Comparison of ENCODE assay signal across 8 cellular contexts in genomic region chr17:62627219-62627903, GRCh38. TPM values are rescaled to one million over a fixed set of nuclear protein-coding genes. Genes with fewer than 3 reads are reported as not detected.
A peak's percentile ranks its signal among the peaks of the same experiment; 100 is the strongest.
DNase-seq lines count a peak whose midpoint lies in the region; ATAC-seq and TF ChIP-seq lines count a peak whose summit lies in the region.

TSS of gene MRC2 (plus strand) at chr17:62627670. CDS start at chr17:62627803, 133 bp downstream.

- H3K4me1 ChIP-seq in OCI-LY7 (ENCODE audit: insufficient read depth, low read length, poor library complexity, severe bottlenecking) (no peaks in the 10 kb centered on the region), right cardiac atrium (ENCODE audit: control insufficient read depth, insufficient read depth, low read length) (peaks cover 2% of the 10 kb centered on the region), psoas muscle (peaks cover 5% of the 10 kb centered on the region)

- no peak for TF ChIP-seq CTCF in OCI-LY7 (conservative IDR thresholded peaks at IDR 0.05; ENCODE audit: low read length)
- no peak for TF ChIP-seq CTCF in psoas muscle (IDR thresholded peaks at IDR 0.05)

- H3K79me2 ChIP-seq in OCI-LY7 (ENCODE audit: insufficient read depth, low read depth, low read length), result no peaks in the 10 kb centered on the region

- no peaks in the 10 kb centered on the region for H3K9me2 ChIP-seq in OCI-LY7 (ENCODE audit: insufficient read depth, low read length)

- H3K27ac ChIP-seq in OCI-LY7 (ENCODE audit: low read depth, low read length, poor library complexity, severe bottlenecking) (no peak within 1 kb of the TSS), right cardiac atrium (ENCODE audit: low read length) (peak within 1 kb of the TSS; percentile 66), psoas muscle (peak within 1 kb of the TSS; percentile 48)

- peak; percentile 79 for DNase-seq in activated effector memory CD4-positive, alpha-beta T cell treated with anti-CD3 and anti-CD28 coated beads, Interleukin-2, amount 50 U/mL, for 16 hours
- no peak for DNase-seq in activated effector memory CD4-positive, alpha-beta T cell treated with Interleukin-2 at 50 U/mL for 16 hours
- DNase-seq in OCI-LY7 (ENCODE audit: low spot score), result no peak
- DNase-seq in amniotic epithelial cell (ENCODE audit: low read depth), result peak; percentile 83
- peak; percentile 88 to 93 (median 92) for DNase-seq in right cardiac atrium
- DNase-seq in psoas muscle, result peak; percentile 80 to 83

- POLR2A ChIA-PET in OCI-LY7 (lab: Charles Lee), result no interaction called here

- intact Hi-C loops in OCI-LY7 (cut with micrococcal nuclease; ENCODE audit: unreplicated experiment), result no loop called here
- intact Hi-C loops in right cardiac atrium (cut with DNase I), result no loop called here
- intact Hi-C loops in psoas muscle (cut with DNase I), result no loop called here

- WGBS in right cardiac atrium, result under 1% methylated on average over 67 of the region's 68 CpGs
- WGBS in psoas muscle, 3 donors, result 0 to 2% (median 0%) methylated on average over 53 to 68 of the region's 68 CpGs

- BruUV-seq in OCI-LY7 (replicated peaks; lab: Mats Ljungman, UMichigan), result no TSS peak

- no peaks in the 10 kb centered on the region for H3K27me3 ChIP-seq in right cardiac atrium (ENCODE audit: control insufficient read depth, insufficient read depth)
- H3K27me3 ChIP-seq in psoas muscle (ENCODE audit: insufficient read depth in 3 of 3, low read length in 2 of 3), result peaks cover 0 to 31% (median 13%) of the 10 kb centered on the region in 3 donors

- no peaks in the 10 kb centered on the region for H4K20me1 ChIP-seq in OCI-LY7 (ENCODE audit: insufficient read depth, low read length)

- peak within 1 kb of the TSS; percentile 25; the same call in 1 of the 2 replicates for H3K4me2 ChIP-seq in OCI-LY7 (ENCODE audit: low read length)

- no peak within 1 kb of the TSS for H2AFZ ChIP-seq in OCI-LY7 (ENCODE audit: low read length)

- no peaks in the 10 kb centered on the region for H3K36me3 ChIP-seq in OCI-LY7 (ENCODE audit: insufficient read depth, low read length)
- no peaks in the 10 kb centered on the region for H3K36me3 ChIP-seq in psoas muscle (ENCODE audit: insufficient read depth in 1 of 2, low read depth in 1 of 2)

- CTCF ChIA-PET in OCI-LY7 (lab: Charles Lee; ENCODE audit: unreplicated experiment), result no interaction called here

- H3K9me3 ChIP-seq in OCI-LY7 (ENCODE audit: low read length) (no peaks in the 10 kb centered on the region), right cardiac atrium (ENCODE audit: control insufficient read depth, low read length) (no peaks in the 10 kb centered on the region), psoas muscle (no peaks in the 10 kb centered on the region)

- no peak within 1 kb of the TSS for H3K4me3 ChIP-seq in OCI-LY7 (ENCODE audit: low read depth, low read length, poor library complexity, severe bottlenecking)
- H3K4me3 ChIP-seq in right cardiac atrium (ENCODE audit: low read length), result peak within 1 kb of the TSS; percentile 51
- peak within 1 kb of the TSS; percentile 67 for H3K4me3 ChIP-seq in psoas muscle

- peak; percentile 73 to 75 for ATAC-seq in right cardiac atrium
- ATAC-seq in psoas muscle, result peak; percentile 35 to 54 (median 49)
- no peak for ATAC-seq in HG02970 (IDR thresholded peaks at IDR 0.05; ENCODE audit: low FRiP score, unreplicated experiment)
- no peak for ATAC-seq in GM21515 (IDR thresholded peaks at IDR 0.05; ENCODE audit: unreplicated experiment)

RNA-seq across cellular contexts. Expression of gene MRC2, which starts in this region (rescaled TPM):
- total RNA-seq in OCI-LY7 (2014; rRNA removed; shearing (Covaris generic)), result 0.05 and 0.19 TPM in 2 replicates
- total RNA-seq in OCI-LY7 (2022), result 0.27 TPM in 1 of 2 replicates, not detected in the other
- 10 to 100 TPM; 33.7 to 91.9 (median 56.4) TPM for total RNA-seq in right cardiac atrium
- 36.7 TPM for polyA plus RNA-seq in right cardiac atrium
- total RNA-seq in psoas muscle, result 10 to 100 TPM in 2 of 4 donors, 1 to 10 TPM in 2; 4.6 to 17.5 (median 8.5) TPM
- polyA plus RNA-seq in psoas muscle, result 1 to 10 TPM; 3.5 to 5.9 (median 3.6) TPM

Comparison
In these comparisons a context has a peak if more than half of its experiments do, and no peak if none do; other contexts are left out.
1. RNA of gene MRC2 (total RNA-seq): 33.7 to 91.9 TPM in right cardiac atrium and 4.6 to 17.5 TPM in psoas muscle; 0.05 to 0.27 TPM in OCI-LY7; every median in the first group is over 4 times any median in the second.
2. DNase-seq: peak in activated effector memory CD4-positive, alpha-beta T cell treated with anti-CD3 and anti-CD28 coated beads, Interleukin-2, amount 50 U/mL, for 16 hours (single experiment), amniotic epithelial cell (single experiment), right cardiac atrium (3 of 3) and psoas muscle (2 of 2); none in activated effector memory CD4-positive, alpha-beta T cell treated with Interleukin-2 at 50 U/mL for 16 hours (single experiment) and OCI-LY7 (single experiment).
3. ATAC-seq: peak in right cardiac atrium (2 of 2) and psoas muscle (4 of 4); none in HG02970 (single experiment) and GM21515 (single experiment).